ENCODE assay signal across 8 cellular contexts in genomic region chr1:54335396-54336056, GRCh38.
DNase-seq lines count a peak whose midpoint lies in the region; ATAC-seq and TF ChIP-seq lines count a peak whose summit lies in the region.
"Had no signal": no experiment of that assay in that cellular context is flagged by ENCODE, and none has a peak within 500 bp of the region (broad histone marks: within the 10 kb centered on the region; RNA-seq: fewer than 3 reads in every experiment).

No MANE protein-coding gene starts in this region.

- H3K4me1 ChIP-seq in upper lobe of left lung = peaks cover 52 to 69% (median 61%) of the 10 kb centered on the region in 4 donors

- H3K27ac ChIP-seq in cingulate gyrus (ENCODE audit: low read depth, low read length) (peak overlapping the region; percentile 88), upper lobe of left lung (peak overlapping the region; percentile 79 to 89 (median 83))

- H3K36me3 ChIP-seq in upper lobe of left lung = no peaks in the 10 kb centered on the region

- TF ChIP-seq EP300 in upper lobe of left lung (IDR thresholded peaks at IDR 0.05) = peak in 2 of 4 donors; percentile 16 to 78

- ATAC-seq in upper lobe of left lung (ENCODE audit: low FRiP score in 2 of 2) = peak; percentile 66 to 89

- WGBS in lower leg skin, 2 donors = 20 to 25% methylated on average over 15 of the region's 15 CpGs
- WGBS in upper lobe of left lung, 2 donors = 17 to 27% methylated on average over 15 of the region's 15 CpGs

- peak; percentile 93 for DNase-seq in MV-4-11 (lab: John Stamatoyannopoulos, UW)
- DNase-seq in lower leg skin (ENCODE audit: low spot score in 2 of 2) = peak; percentile 71 to 88
- peak in 1 of 2 donors; percentile 69 for DNase-seq in upper lobe of left lung
- DNase-seq in effector CD4-positive, alpha-beta T cell = no peak
- DNase-seq in AML-193 (lab: John Stamatoyannopoulos, UW) = no peak
- no peak for DNase-seq in activated CD4-positive, alpha-beta T cell treated with anti-CD3 and anti-CD28 coated beads for 48 hours
- DNase-seq: OCI-M1 had no signal

- intact Hi-C loops in lower leg skin (cut with DNase I; ENCODE audit: low total_unique reads) = no loop called here

- no peak for TF ChIP-seq POLR2A in lower leg skin (IDR thresholded peaks at IDR 0.05)
- no peak for TF ChIP-seq POLR2A in upper lobe of left lung (IDR thresholded peaks at IDR 0.05)

- H3K27me3 ChIP-seq in upper lobe of left lung = no peaks in the 10 kb centered on the region

- H3K4me3 ChIP-seq in lower leg skin (ENCODE audit: low read depth, poor library complexity, severe bottlenecking) (no peak overlapping the region), upper lobe of left lung (peak overlapping the region in 2 of 4 donors; percentile 4 to 17)

- TF ChIP-seq CTCF in lower leg skin (IDR thresholded peaks at IDR 0.05) = no peak
- no peak for TF ChIP-seq CTCF in upper lobe of left lung (IDR thresholded peaks at IDR 0.05)

- H3K9me3 ChIP-seq in upper lobe of left lung = no peaks in the 10 kb centered on the region

Comparison
In these comparisons a context has a peak if more than half of its experiments do, and no peak if none do; other contexts are left out.
1. DNase-seq: peak in MV-4-11 (single experiment) and lower leg skin (2 of 2); none in effector CD4-positive, alpha-beta T cell (single experiment), AML-193 (0 of 2) and activated CD4-positive, alpha-beta T cell treated with anti-CD3 and anti-CD28 coated beads for 48 hours (single experiment).